12 cellular contexts compared by ENCODE assay signal in genomic region chr4:74499986-74500781, GRCh38. TPM values are rescaled to one million over a fixed set of nuclear protein-coding genes. Genes with fewer than 3 reads are reported as not detected.
A peak's percentile ranks its signal among the peaks of the same experiment; 100 is the strongest.
DNase-seq lines count a peak whose midpoint lies in the region; ATAC-seq and TF ChIP-seq lines count a peak whose summit lies in the region.
"Had no signal": no experiment of that assay in that cellular context is flagged by ENCODE, and none has a peak within 500 bp of the region (broad histone marks: within the 10 kb centered on the region; RNA-seq: fewer than 3 reads in every experiment).

No MANE protein-coding gene starts in this region.

- H3K9me3 ChIP-seq in BLaER1 treated with 17β-estradiol and CSF1 and Interleukin-3, amounts not matched to agents 10 nM and 100 nM (replicated peaks in 1 of 11), result peaks cover 0 to 3% (median 0%) of the 10 kb centered on the region in 11 experiments; a peak in 7 of 22 replicates
- H3K9me3 ChIP-seq in IMR-90 (ENCODE audit: control insufficient read depth, insufficient read depth, low read length), result no peaks in the 10 kb centered on the region

- TF ChIP-seq RAD21 in IMR-90 (IDR thresholded peaks at IDR 0.05; ENCODE audit: low read length), result no peak

- H3K27ac ChIP-seq in BLaER1 treated with 17β-estradiol and CSF1 and Interleukin-3, amounts not matched to agents 10 nM and 100 nM, result 0 out of 22 replicates have a peak overlapping the region, but pooled peaks of 2 of the 11 experiments have one; percentile 2 to 23
- peak overlapping the region; percentile 54 for H3K27ac ChIP-seq in IMR-90 (ENCODE audit: insufficient read depth, low read length)
- H3K27ac ChIP-seq: C4-2B, hepatocyte had no signal

- peak overlapping the region; percentile 97 for H2AK5ac ChIP-seq in IMR-90 (ENCODE audit: low read depth, low read length)

- peak overlapping the region; percentile 59 for H2AFZ ChIP-seq in IMR-90 (replicated peaks; ENCODE audit: low read length, poor library complexity)
- H2AFZ ChIP-seq: hepatocyte had no signal

- H3K4ac ChIP-seq in IMR-90 (ENCODE audit: low read depth, low read length), result peak overlapping the region; percentile 71

- peak overlapping the region; percentile 90 for H3K23ac ChIP-seq in IMR-90 (ENCODE audit: low read depth, low read length)

- H2BK5ac ChIP-seq in IMR-90 (ENCODE audit: low read depth, low read length, poor library complexity, severe bottlenecking), result peak overlapping the region; percentile 90

- peak overlapping the region; percentile 96 for H2BK20ac ChIP-seq in IMR-90 (ENCODE audit: low read depth, low read length)

- no peak overlapping the region for H3K4me3 ChIP-seq in BLaER1 treated with 17β-estradiol and CSF1 and Interleukin-3, amounts not matched to agents 10 nM and 100 nM
- no peak overlapping the region for H3K4me3 ChIP-seq in IMR-90 (ENCODE audit: insufficient read depth, low read depth, low read length)
- H3K4me3 ChIP-seq: hepatocyte had no signal

- no TSS peak for BruUV-seq in IMR-90 (replicated peaks; lab: Mats Ljungman, UMichigan)

- H2BK15ac ChIP-seq in IMR-90 (ENCODE audit: low read depth, low read length), result peak overlapping the region; percentile 97

- H2AK9ac ChIP-seq in IMR-90 (replicated peaks; ENCODE audit: low read depth, low read length, poor library complexity), result peak overlapping the region; percentile 81

- H3K9ac ChIP-seq in BLaER1 treated with 17β-estradiol and CSF1 and Interleukin-3, amounts not matched to agents 10 nM and 100 nM, result no peak overlapping the region
- no peak overlapping the region for H3K9ac ChIP-seq in IMR-90 (ENCODE audit: low read depth, low read length)

- no peaks in the 10 kb centered on the region for H3K27me3 ChIP-seq in BLaER1 treated with 17β-estradiol and CSF1 and Interleukin-3, amounts not matched to agents 10 nM and 100 nM
- H3K27me3 ChIP-seq in IMR-90 (ENCODE audit: control insufficient read depth, insufficient read depth, low read length), result no peaks in the 10 kb centered on the region
- H3K27me3 ChIP-seq: hepatocyte had no signal

- POLR2A ChIA-PET in IMR-90 (lab: Charles Lee; ENCODE audit: unreplicated experiment), result no interaction called here

- peak overlapping the region; percentile 79 for H4K5ac ChIP-seq in IMR-90 (ENCODE audit: low read depth, low read length)

- intact Hi-C loops in IMR-90 (cut with micrococcal nuclease), result no loop called here

- peak overlapping the region; percentile 90 to 92 for H4K8ac ChIP-seq in IMR-90 (ENCODE audit: low read depth in 2 of 2, low read length in 2 of 2)

- peak overlapping the region; percentile 51 for H3K14ac ChIP-seq in IMR-90 (replicated peaks; ENCODE audit: low read depth, low read length)

- CTCF ChIA-PET in IMR-90 (lab: Yijun Ruan, JAX), result interaction anchor here (1.0 kb wide), 1 partner anchor 31 kb away, joined by 4 read pairs; no protein-coding TSS in a partner anchor

- H2BK120ac ChIP-seq in IMR-90 (ENCODE audit: low read depth, low read length), result peak overlapping the region; percentile 86

- DNase-seq in IMR-90 (peak; percentile 38), glomerular visceral epithelial cell (ENCODE audit: extremely low spot score) (peak; percentile 78), GM10266 (ENCODE audit: extremely low spot score) (no peak), T-helper 1 cell (no peak)
- DNase-seq: effector CD4-positive, alpha-beta T cell; T-helper 2 cell had no signal

- peak overlapping the region; percentile 94 for H3K18ac ChIP-seq in IMR-90 (ENCODE audit: low read depth, low read length)

- H4K91ac ChIP-seq in IMR-90 (ENCODE audit: insufficient read depth, low read depth, low read length), result peak overlapping the region; percentile 97

- TF ChIP-seq POLR2A in IMR-90 (IDR thresholded peaks at IDR 0.05; ENCODE audit: low read depth, low read length), result no peak

- H4K20me1 ChIP-seq in BLaER1 treated with 17β-estradiol and CSF1 and Interleukin-3, amounts not matched to agents 10 nM and 100 nM, result peaks cover 0 to 6% (median 0%) of the 10 kb centered on the region in 11 experiments; a peak in 2 of 22 replicates
- H4K20me1 ChIP-seq in IMR-90 (ENCODE audit: insufficient read depth, low read length), result no peaks in the 10 kb centered on the region

- H3K36me3 ChIP-seq in BLaER1 treated with 17β-estradiol and CSF1 and Interleukin-3, amounts not matched to agents 10 nM and 100 nM, result no peaks in the 10 kb centered on the region
- H3K36me3 ChIP-seq in IMR-90 (ENCODE audit: control insufficient read depth, insufficient read depth, low read length), result no peaks in the 10 kb centered on the region

- peaks cover 16% of the 10 kb centered on the region for H3K9me1 ChIP-seq in IMR-90 (ENCODE audit: insufficient read depth, low read length)

- dilution Hi-C loops in IMR-90 (cut with HindIII; ENCODE audit: low sequenced_read_pairs, unreplicated experiment), result no loop called here

- TF ChIP-seq CTCF in IMR-90 (conservative IDR thresholded peaks at IDR 0.05; ENCODE audit: low read depth, low read length), result no peak
- TF ChIP-seq CTCF in GM10266 (IDR thresholded peaks at IDR 0.05; ENCODE audit: control insufficient read depth, insufficient read depth, low read depth, missing control alignments), result no peak

- ATAC-seq in GM21619 (IDR thresholded peaks at IDR 0.05; ENCODE audit: unreplicated experiment) (peak; percentile 71), IMR-90 (ENCODE audit: low read depth) (no peak), HG03039 (IDR thresholded peaks at IDR 0.05; ENCODE audit: unreplicated experiment) (no peak), HG03280 (IDR thresholded peaks at IDR 0.05; ENCODE audit: unreplicated experiment) (no peak)

- peaks cover 8 to 23% (median 21%) of the 10 kb centered on the region in 10 experiments; a peak in 19 of 20 replicates for H3K4me1 ChIP-seq in BLaER1 treated with 17β-estradiol and CSF1 and Interleukin-3, amounts not matched to agents 10 nM and 100 nM
- peaks cover 20% of the 10 kb centered on the region for H3K4me1 ChIP-seq in IMR-90 (ENCODE audit: control insufficient read depth, insufficient read depth, low read length)

- in situ Hi-C loops in IMR-90 (cut with MboI; ENCODE audit: low sequenced_read_pairs), result no loop called here

- H3K79me1 ChIP-seq in IMR-90 (ENCODE audit: low read depth in 1 of 2, low read length in 2 of 2), result no peaks in the 10 kb centered on the region

- peak overlapping the region; percentile 50; the same call in 1 of the 2 replicates for H3K56ac ChIP-seq in IMR-90 (ENCODE audit: extremely low read depth, insufficient read depth, low read length)

- peak overlapping the region; percentile 16 to 80 (median 72) for H3K4me2 ChIP-seq in BLaER1 treated with 17β-estradiol and CSF1 and Interleukin-3, amounts not matched to agents 10 nM and 100 nM
- H3K4me2 ChIP-seq in IMR-90 (ENCODE audit: low read depth, low read length), result no peak overlapping the region
- H3K4me2 ChIP-seq: hepatocyte had no signal

- 80% methylated on average over 2 of the region's 4 CpGs; no CpG with 5 or more reads in 1 of the 2 experiments for WGBS in IMR-90 (ENCODE audit: extremely low coverage in 2 of 2, insufficient read length in 1 of 2), 2 experiments

TF ChIP-seq in IMR-90, 13 proteins besides CTCF, POLR2A, EP300 and RAD21:
- TF ChIP-seq MXI1 (IDR thresholded peaks at IDR 0.05; ENCODE audit: borderline replicate concordance, low read depth, low read length) (no peak), CEBPB (IDR thresholded peaks at IDR 0.05; ENCODE audit: low read depth, low read length) (no peak), FOS (IDR thresholded peaks at IDR 0.05; ENCODE audit: low read depth, low read length) (no peak), CHD1 (IDR thresholded peaks at IDR 0.05; ENCODE audit: low read depth, low read length) (no peak)

RNA-seq across cellular contexts. Expression of gene AREG, which starts 55.2 kb away (rescaled TPM):
- total RNA-seq in IMR-90 (2012; rRNA removed), result 0.18 and 0.28 TPM in 2 replicates
- 0.17 and 0.30 TPM in 2 replicates for polyA plus RNA-seq in IMR-90 (2012; rRNA removed)
- 1.3 and 1.4 TPM in 2 replicates for polyA plus RNA-seq in IMR-90 (2012; cell fraction: cytosol; rRNA removed)
- polyA plus RNA-seq in IMR-90 (2012; cell fraction: nucleus; rRNA removed; ENCODE audit: low replicate concordance), result 3.1 and 8.0 TPM in 2 replicates

Comparison
In these comparisons a context has a peak if more than half of its experiments do, and no peak if none do; other contexts are left out.
1. DNase-seq: peak in IMR-90 (single experiment) and glomerular visceral epithelial cell (single experiment); none in GM10266 (single experiment) and T-helper 1 cell (0 of 5).